In the genomic region with DNA sequence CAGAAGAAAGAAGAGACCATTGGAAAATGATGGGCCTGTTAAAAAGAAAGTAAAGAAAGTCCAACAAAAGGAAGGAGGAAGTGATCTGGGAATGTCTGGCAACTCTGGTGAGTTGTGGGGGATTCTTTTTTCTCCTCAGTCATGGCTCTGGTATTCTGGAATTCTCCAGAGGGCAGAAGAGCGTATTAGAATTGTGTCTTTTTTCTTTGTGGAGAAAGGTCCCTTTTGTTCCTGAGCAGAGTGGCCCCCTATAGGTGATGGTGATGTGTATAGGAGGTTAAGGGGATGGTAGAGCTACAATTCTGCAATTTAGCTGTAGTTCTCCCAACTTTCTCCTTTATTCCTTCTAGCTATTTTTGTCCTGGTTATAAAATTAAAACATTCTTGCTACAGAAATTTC, we compare ENCODE assay signal across 2 cellular contexts.
TF ChIP-seq lines count a peak whose summit lies in the region.

No MANE protein-coding gene starts in this region.

TF ChIP-seq in SK-N-SH, 30 proteins besides CTCF, POLR2A, EP300 and RAD21 (continued from another document):
- no peak for TF ChIP-seq REST (IDR thresholded peaks at IDR 0.05; ENCODE audit: low read depth, low read length)
- no peak for TF ChIP-seq SMC3 (IDR thresholded peaks at IDR 0.05; ENCODE audit: low read depth, low read length)
- TF ChIP-seq, protein P1, sequence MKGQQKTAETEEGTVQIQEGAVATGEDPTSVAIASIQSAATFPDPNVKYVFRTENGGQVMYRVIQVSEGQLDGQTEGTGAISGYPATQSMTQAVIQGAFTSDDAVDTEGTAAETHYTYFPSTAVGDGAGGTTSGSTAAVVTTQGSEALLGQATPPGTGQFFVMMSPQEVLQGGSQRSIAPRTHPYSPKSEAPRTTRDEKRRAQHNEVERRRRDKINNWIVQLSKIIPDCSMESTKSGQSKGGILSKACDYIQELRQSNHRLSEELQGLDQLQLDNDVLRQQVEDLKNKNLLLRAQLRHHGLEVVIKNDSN (IDR thresholded peaks at IDR 0.05; ENCODE audit: borderline replicate concordance, low read depth), result no peak
- TF ChIP-seq MXI1 (IDR thresholded peaks at IDR 0.05; ENCODE audit: low read depth, low read length), result no peak
- TF ChIP-seq FOSL2 (IDR thresholded peaks at IDR 0.05; ENCODE audit: borderline replicate concordance, low read depth), result no peak
- no peak for TF ChIP-seq JUND (IDR thresholded peaks at IDR 0.05)
- TF ChIP-seq TCF12 (IDR thresholded peaks at IDR 0.05), result no peak
- TF ChIP-seq RXRA (IDR thresholded peaks at IDR 0.05; ENCODE audit: borderline replicate concordance, low read depth), result no peak

TF ChIP-seq in SK-N-SH treated with all-trans-retinoic acid at 6 μM for 48 hours, 23 proteins besides CTCF, POLR2A, EP300 and RAD21 (continued from another document):
- TF ChIP-seq ZNF565 (CRISPR knock-in tag; conservative IDR thresholded peaks at IDR 0.05; ENCODE audit: low read depth) (no peak), CSRNP3 (CRISPR knock-in tag; IDR thresholded peaks at IDR 0.05) (no peak), TSHZ2 (CRISPR knock-in tag; IDR thresholded peaks at IDR 0.05) (no peak), ZC3H10 (CRISPR knock-in tag; IDR thresholded peaks at IDR 0.05) (no peak), PPARA (CRISPR knock-in tag; IDR thresholded peaks at IDR 0.05; ENCODE audit: borderline replicate concordance) (no peak), SNAI2 (CRISPR knock-in tag; IDR thresholded peaks at IDR 0.05) (no peak), ZNF70 (CRISPR knock-in tag; IDR thresholded peaks at IDR 0.05) (no peak), TCF4 (CRISPR knock-in tag; IDR thresholded peaks at IDR 0.05; ENCODE audit: borderline replicate concordance) (no peak), ZFP30 (CRISPR knock-in tag; IDR thresholded peaks at IDR 0.05) (no peak), OSR1 (CRISPR knock-in tag; IDR thresholded peaks at IDR 0.05) (no peak), BACH2 (CRISPR knock-in tag; IDR thresholded peaks at IDR 0.05; ENCODE audit: borderline replicate concordance) (no peak)
